8 cellular contexts compared by ENCODE assay signal in genomic region chr1:192808588-192809285, GRCh38. TPM values are rescaled to one million over a fixed set of nuclear protein-coding genes. Genes with fewer than 3 reads are reported as not detected.
DNase-seq lines count a peak whose midpoint lies in the region; ATAC-seq and TF ChIP-seq lines count a peak whose summit lies in the region.

Gene RGS2, plus strand, starts transcription at chr1:192809039. Its CDS starts 33 bp downstream, at chr1:192809072.

- DNase-seq in NCI-H128 (lab: John Stamatoyannopoulos, UW; ENCODE audit: unreplicated experiment) = peak; percentile 87
- peak; percentile 86 for DNase-seq in SW480 (ENCODE audit: low spot score)
- peak; percentile 93 for DNase-seq in left cardiac atrium
- DNase-seq in posterior vena cava (ENCODE audit: low spot score) = peak; percentile 97
- peak; percentile 96 to 98 for DNase-seq in upper lobe of left lung

- peak; percentile 82 to 100 (median 96) for TF ChIP-seq POLR2A in upper lobe of left lung (IDR thresholded peaks at IDR 0.05)

- peak in 1 of 4 donors; percentile 56 for TF ChIP-seq EP300 in upper lobe of left lung (IDR thresholded peaks at IDR 0.05)

- peak within 1 kb of the TSS; percentile 4 for H3K27ac ChIP-seq in adipose tissue (ENCODE audit: low read depth, low read length)
- H3K27ac ChIP-seq in upper lobe of left lung = peak within 1 kb of the TSS; percentile 89 to 95 (median 92)

- WGBS in adipose tissue, 3 donors = 0 to 1% (median 1%) methylated on average over 64 to 66 of the region's 66 CpGs
- WGBS in upper lobe of left lung, 2 donors = 0 to 1% methylated on average over 13 to 37 of the region's 66 CpGs

- peaks cover 0 to 5% (median 0%) of the 10 kb centered on the region in 4 donors for H3K36me3 ChIP-seq in upper lobe of left lung

- H3K9me3 ChIP-seq in upper lobe of left lung = no peaks in the 10 kb centered on the region

- H3K4me3 ChIP-seq in GM12875 (ENCODE audit: low read depth, low read length) = peak within 1 kb of the TSS; percentile 70
- H3K4me3 ChIP-seq in upper lobe of left lung = peak within 1 kb of the TSS; percentile 56 to 76 (median 69)

- intact Hi-C loops in left cardiac atrium (cut with DNase I) (loop anchor here in 1 of 2 donors (5.0 to 10.0 kb wide), 2 partner anchors 204 to 209 kb away; no protein-coding TSS in a partner anchor), posterior vena cava (cut with DNase I) (loop anchor here in 1 of 2 donors (10.0 kb wide), 2 partner anchors 216 to 334 kb away; no protein-coding TSS in a partner anchor)

- TF ChIP-seq CTCF in GM12875 (IDR thresholded peaks at IDR 0.05; ENCODE audit: borderline replicate concordance, insufficient read depth, low read depth, low read length) (no peak), upper lobe of left lung (IDR thresholded peaks at IDR 0.05) (peak in 2 of 6 experiments; percentile 10 to 24)

- no peaks in the 10 kb centered on the region for H3K27me3 ChIP-seq in upper lobe of left lung

- ATAC-seq in HG02759 (IDR thresholded peaks at IDR 0.05; ENCODE audit: unreplicated experiment) = peak; percentile 93
- peak; percentile 98 for ATAC-seq in left cardiac atrium
- ATAC-seq in upper lobe of left lung (ENCODE audit: low FRiP score in 2 of 2) = peak; percentile 97 to 98

- peaks cover 7 to 29% (median 23%) of the 10 kb centered on the region in 4 donors for H3K4me1 ChIP-seq in upper lobe of left lung

RNA-seq across cellular contexts. Expression of gene RGS2, which starts in this region (rescaled TPM):
- polyA plus RNA-seq in adipose tissue = 100 to 1,000 TPM in 2 of 3 donors, 10 to 100 TPM in 1; 92.3 to 630 (median 327) TPM
- 10 to 100 TPM; 33.1 to 89.7 TPM for total RNA-seq in left cardiac atrium
- 10 to 100 TPM; 70.8 to 96.2 TPM for total RNA-seq in posterior vena cava
- 100 to 1,000 TPM in 1 of 6 donors, 10 to 100 TPM in 5; 10.5 to 134 (median 54.7) TPM for total RNA-seq in upper lobe of left lung

Comparison
In these comparisons a context has a peak if more than half of its experiments do, and no peak if none do; other contexts are left out.
1. Peak in every context shown above with its lines: DNase-seq, ATAC-seq, H3K4me3 ChIP-seq and H3K27ac ChIP-seq.